Comparison of ENCODE assay signal across 16 cellular contexts in genomic region chr13:53191091-53191490, GRCh38.
A peak's percentile ranks its signal among the peaks of the same experiment; 100 is the strongest.
DNase-seq lines count a peak whose midpoint lies in the region; FAIRE-seq and TF ChIP-seq lines count a peak whose summit lies in the region.
"Had no signal": no experiment of that assay in that cellular context is flagged by ENCODE, and none has a peak within 500 bp of the region (broad histone marks: within the 10 kb centered on the region; RNA-seq: fewer than 3 reads in every experiment).

No MANE protein-coding gene starts in this region.

- no peaks in the 10 kb centered on the region for H3K27me3 ChIP-seq in breast epithelium
- H3K27me3 ChIP-seq: tibial nerve had no signal

- CTCF ChIA-PET in MCF 10A (lab: Yijun Ruan, JAX), result interaction anchor here (0.7 to 5.1 kb wide), 7 partner anchors 10 to 563 kb away, joined by 3 to 29 read pairs (median 5); no protein-coding TSS in a partner anchor
- CTCF ChIA-PET in GM10248 (lab: Yijun Ruan, JAX), result interaction anchor here (1.6 kb wide), 1 partner anchor 9 kb away, joined by 4 read pairs; no protein-coding TSS in a partner anchor

- H3K4me3 ChIP-seq in breast epithelium (no peak overlapping the region), fibroblast of mammary gland (ENCODE audit: control insufficient read depth, low read depth, low read length) (no peak overlapping the region)
- H3K4me3 ChIP-seq: prostate gland, tibial nerve had no signal

- H3K27ac Mint-ChIP-seq in MCF 10A (ENCODE audit: low read depth, unreplicated experiment), result no peak overlapping the region

- no peaks in the 10 kb centered on the region for H3K9me3 ChIP-seq in breast epithelium
- H3K9me3 ChIP-seq: prostate gland, tibial nerve had no signal

- no TSS peak for BruUV-seq in MCF 10A (replicated peaks; lab: Mats Ljungman, UMichigan)

- intact Hi-C loops in MCF 10A (cut with micrococcal nuclease) (loop anchor here (10.0 kb wide), 2 partner anchors 326 to 586 kb away; no protein-coding TSS in a partner anchor), breast epithelium (cut with DNase I; ENCODE audit: low total_unique reads) (no loop called here)

- DNase-seq in MCF 10A (ENCODE audit: unreplicated experiment), result peak; percentile 83
- no peak for DNase-seq in breast epithelium (ENCODE audit: low spot score in 2 of 2)
- peak; percentile 11 for DNase-seq in RCC 7860 (ENCODE audit: low spot score)
- peak; percentile 33 for DNase-seq in fibroblast of mammary gland (ENCODE audit: low read depth)
- peak; percentile 80 for DNase-seq in urothelium cell line (ENCODE audit: low spot score)
- no peak for DNase-seq in DMS79 treated with DMSO at 0.1 percent for 48 hours (lab: John Stamatoyannopoulos, UW)
- DNase-seq in GM10248 (ENCODE audit: extremely low spot score), result no peak
- DNase-seq in NCI-H146 (lab: John Stamatoyannopoulos, UW), result no peak
- DNase-seq: activated CD4-positive, alpha-beta T cell treated with anti-CD3 and anti-CD28 coated beads, Interleukin-2, amount 50 U/mL, for 48 hours; anterior cingulate cortex; dermis blood vessel endothelial cell; RPMI8226; T1000 had no signal

- H3K36me3 ChIP-seq in breast epithelium, result no peaks in the 10 kb centered on the region
- H3K36me3 ChIP-seq: prostate gland, tibial nerve had no signal

- no peak for TF ChIP-seq CTCF in MCF 10A (IDR thresholded peaks at IDR 0.05; ENCODE audit: unreplicated experiment)
- TF ChIP-seq CTCF in breast epithelium (IDR thresholded peaks at IDR 0.05), result no peak
- no peak for TF ChIP-seq CTCF in fibroblast of mammary gland (conservative IDR thresholded peaks at IDR 0.05; ENCODE audit: control insufficient read depth, insufficient read depth, low read depth, low read length)
- no peak for TF ChIP-seq CTCF in GM10248 (IDR thresholded peaks at IDR 0.05; ENCODE audit: control extremely low read depth, extremely low read depth, low read depth, missing control alignments)

- POLR2A ChIA-PET in MCF 10A (lab: Yijun Ruan, JAX), result interaction anchor here (0.7 to 2.1 kb wide), 2 partner anchors 33 to 539 kb away, joined by 3 to 6 read pairs; partner anchors contain the start of gene SUGT1
- POLR2A ChIA-PET in GM10248 (lab: Yijun Ruan, JAX), result no interaction called here

- peaks cover 13% of the 10 kb centered on the region for H3K4me1 Mint-ChIP-seq in MCF 10A (ENCODE audit: insufficient read depth, unreplicated experiment)

- no peaks in the 10 kb centered on the region for H3K36me3 Mint-ChIP-seq in MCF 10A (ENCODE audit: insufficient read depth, unreplicated experiment)

- no peak for FAIRE-seq in RCC 7860 (lab: Jason Lieb, UNC)
- no peak for FAIRE-seq in urothelium cell line (lab: Jason Lieb, UNC)
- FAIRE-seq: frontal cortex had no signal

- no peaks in the 10 kb centered on the region for H3K9me3 Mint-ChIP-seq in MCF 10A (ENCODE audit: unreplicated experiment)

- no peaks in the 10 kb centered on the region for H3K4me1 ChIP-seq in breast epithelium
- H3K4me1 ChIP-seq: prostate gland, tibial nerve had no signal

- H3K27me3 Mint-ChIP-seq in MCF 10A (ENCODE audit: insufficient read depth, unreplicated experiment), result no peaks in the 10 kb centered on the region

- no peak overlapping the region for H3K27ac ChIP-seq in breast epithelium
- H3K27ac ChIP-seq: prostate gland, tibial nerve had no signal

- H3K4me3 Mint-ChIP-seq in MCF 10A (ENCODE audit: unreplicated experiment), result no peak overlapping the region

- no peak for TF ChIP-seq POLR2A in breast epithelium (IDR thresholded peaks at IDR 0.05)

Comparison
In these comparisons a context has a peak if more than half of its experiments do, and no peak if none do; other contexts are left out.
1. DNase-seq: peak in MCF 10A (single experiment), RCC 7860 (single experiment), fibroblast of mammary gland (single experiment) and urothelium cell line (single experiment); none in breast epithelium (0 of 2), DMS79 treated with DMSO at 0.1 percent for 48 hours (single experiment), GM10248 (single experiment) and NCI-H146 (single experiment).